9 cellular contexts compared by ENCODE assay signal in genomic region chr19:42683917-42684513, GRCh38. TPM values are rescaled to one million over a fixed set of nuclear protein-coding genes. Genes with fewer than 3 reads are reported as not detected.
DNase-seq lines count a peak whose midpoint lies in the region; ATAC-seq and TF ChIP-seq lines count a peak whose summit lies in the region.
"Had no signal": no experiment of that assay in that cellular context is flagged by ENCODE, and none has a peak within 500 bp of the region (broad histone marks: within the 10 kb centered on the region; RNA-seq: fewer than 3 reads in every experiment).

No MANE protein-coding gene starts in this region.

- CTCF ChIA-PET in OCI-LY7 (lab: Charles Lee; ENCODE audit: unreplicated experiment): no interaction called here

- H2AFZ ChIP-seq in OCI-LY7 (ENCODE audit: low read length): no peak overlapping the region

- ATAC-seq in GM21360 (IDR thresholded peaks at IDR 0.05; ENCODE audit: unreplicated experiment): no peak
- no peak for ATAC-seq in GM18511 (IDR thresholded peaks at IDR 0.05; ENCODE audit: unreplicated experiment)
- no peak for ATAC-seq in HG03280 (IDR thresholded peaks at IDR 0.05; ENCODE audit: unreplicated experiment)

- H3K4me1 ChIP-seq in OCI-LY7 (ENCODE audit: insufficient read depth, low read length, poor library complexity, severe bottlenecking): no peaks in the 10 kb centered on the region

- peak; percentile 93 for TF ChIP-seq CTCF in OCI-LY7 (conservative IDR thresholded peaks at IDR 0.05; ENCODE audit: low read length)
- peak; percentile 75 for TF ChIP-seq CTCF in fibroblast of pulmonary artery (IDR thresholded peaks at IDR 0.05; ENCODE audit: low read length, missing control alignments)

- H3K4me3 ChIP-seq in OCI-LY7 (ENCODE audit: low read depth, low read length, poor library complexity, severe bottlenecking) (no peak overlapping the region), fibroblast of pulmonary artery (replicated peaks; ENCODE audit: low read depth, low read length) (no peak overlapping the region)

- POLR2A ChIA-PET in OCI-LY7 (lab: Charles Lee): no interaction called here

- no peaks in the 10 kb centered on the region for H3K79me2 ChIP-seq in OCI-LY7 (ENCODE audit: insufficient read depth, low read depth, low read length)

- H4K20me1 ChIP-seq in OCI-LY7 (ENCODE audit: insufficient read depth, low read length): no peaks in the 10 kb centered on the region

- H3K36me3 ChIP-seq in OCI-LY7 (ENCODE audit: insufficient read depth, low read length): no peaks in the 10 kb centered on the region

- intact Hi-C loops in OCI-LY7 (cut with micrococcal nuclease; ENCODE audit: unreplicated experiment): no loop called here

- H3K4me2 ChIP-seq in OCI-LY7 (ENCODE audit: low read length): no peak overlapping the region

- peaks cover 19% of the 10 kb centered on the region; the same call in 1 of the 2 replicates for H3K9me3 ChIP-seq in OCI-LY7 (ENCODE audit: low read length)

- DNase-seq in stimulated activated CD4-positive, alpha-beta T cell treated with anti-CD3 and anti-CD28 coated beads, Interleukin-15, amount 100 ng/mL, for 24 hours: peak; percentile 39
- no peak for DNase-seq in stimulated activated CD4-positive, alpha-beta T cell treated with anti-CD3 and anti-CD28 coated beads, Interleukin-4, amount 100 ng/mL, for 1 hour
- DNase-seq in OCI-LY7 (ENCODE audit: low spot score) (peak; percentile 33), fibroblast of pulmonary artery (ENCODE audit: low read depth) (peak; percentile 50), stromal cell of bone marrow (ENCODE audit: low read depth) (peak; percentile 8)

- no peaks in the 10 kb centered on the region for H3K9me2 ChIP-seq in OCI-LY7 (ENCODE audit: insufficient read depth, low read length)

- no TSS peak for BruUV-seq in OCI-LY7 (replicated peaks; lab: Mats Ljungman, UMichigan)

- H3K27ac ChIP-seq in OCI-LY7 (ENCODE audit: low read depth, low read length, poor library complexity, severe bottlenecking): no peak overlapping the region

RNA-seq across cellular contexts. Expression of gene PSG3, which starts 56.3 kb away (rescaled TPM):
- total RNA-seq in OCI-LY7 (2014; rRNA removed; shearing (Covaris generic)): not detected in 2 replicates
- total RNA-seq in OCI-LY7 (2022): not detected in 2 replicates
- total RNA-seq: temporal lobe had no signal
